11 cellular contexts compared by ENCODE assay signal in genomic region chr17:58786586-58787295, GRCh38. TPM values are rescaled to one million over a fixed set of nuclear protein-coding genes. Genes with fewer than 3 reads are reported as not detected.
DNase-seq lines count a peak whose midpoint lies in the region; ATAC-seq, FAIRE-seq and TF ChIP-seq lines count a peak whose summit lies in the region.
"Had no signal": no experiment of that assay in that cellular context is flagged by ENCODE, and none has a peak within 500 bp of the region (broad histone marks: within the 10 kb centered on the region; RNA-seq: fewer than 3 reads in every experiment).

No MANE protein-coding gene starts in this region.

- H3K9me3 ChIP-seq in endothelial cell of umbilical vein (replicated peaks; ENCODE audit: control insufficient read depth, insufficient read depth, low read length) = no peaks in the 10 kb centered on the region

- H3K79me2 ChIP-seq in endothelial cell of umbilical vein (ENCODE audit: control insufficient read depth, insufficient read depth, low read length) = no peaks in the 10 kb centered on the region

- H4K20me1 ChIP-seq in endothelial cell of umbilical vein (replicated peaks; ENCODE audit: control insufficient read depth, extremely low read depth, insufficient read depth, low read length) = no peaks in the 10 kb centered on the region

- H3K27me3 ChIP-seq in endothelial cell of umbilical vein (ENCODE audit: control insufficient read depth in 2 of 2, insufficient read depth in 2 of 2, low read length in 2 of 2) = no peaks in the 10 kb centered on the region

- no peak overlapping the region for H3K4me2 ChIP-seq in endothelial cell of umbilical vein (ENCODE audit: insufficient read depth, low read length)

- POLR2A ChIA-PET in endothelial cell of umbilical vein (lab: Charles Lee) = no interaction called here

- intact Hi-C loops in endothelial cell of umbilical vein (cut with micrococcal nuclease) = no loop called here

- H3K36me3 ChIP-seq in endothelial cell of umbilical vein (ENCODE audit: control insufficient read depth in 2 of 2, extremely low read depth in 1 of 2, insufficient read depth in 2 of 2, low read length in 2 of 2) = no peaks in the 10 kb centered on the region

- no peak overlapping the region for H3K9ac ChIP-seq in endothelial cell of umbilical vein (replicated peaks; ENCODE audit: extremely low read depth, insufficient read depth, low read length)

- H3K4me1 ChIP-seq in endothelial cell of umbilical vein (ENCODE audit: control insufficient read depth, extremely low read depth, insufficient read depth, low read length) = peaks cover 2% of the 10 kb centered on the region

- H2AFZ ChIP-seq in endothelial cell of umbilical vein (ENCODE audit: low read depth, low read length) = no peak overlapping the region

- DNase-seq in GM04504 (ENCODE audit: low read depth) (peak; percentile 48), OCI-M1 (lab: John Stamatoyannopoulos, UW) (peak; percentile 63), endothelial cell of umbilical vein (ENCODE audit: low read depth, low spot score) (peak; percentile 46), skeletal muscle cell (ENCODE audit: low read depth) (peak; percentile 57), GM19240 (ENCODE audit: insufficient read length, low spot score) (no peak)
- DNase-seq in activated CD8-positive, alpha-beta memory T cell treated with anti-CD3 and anti-CD28 coated beads for 24 hours = no peak
- DNase-seq: activated CD4-positive, alpha-beta T cell treated with anti-CD3 and anti-CD28 coated beads for 1 hour; naive thymus-derived CD4-positive, alpha-beta T cell; NCI-H748 treated with DMSO at 0.1 percent for 48 hours had no signal

- no peak for ATAC-seq in HG02610 (IDR thresholded peaks at IDR 0.05; ENCODE audit: unreplicated experiment)
- ATAC-seq: naive thymus-derived CD4-positive, alpha-beta T cell had no signal

- BruUV-seq in endothelial cell of umbilical vein (replicated peaks; lab: Mats Ljungman, UMichigan) = no TSS peak

- CTCF ChIA-PET in endothelial cell of umbilical vein (lab: Charles Lee) = interaction anchor here (1.0 kb wide), 1 partner anchor 10 kb away, joined by 3 read pairs; no protein-coding TSS in a partner anchor

- no peaks in the 10 kb centered on the region for H3K9me1 ChIP-seq in endothelial cell of umbilical vein (replicated peaks; ENCODE audit: control insufficient read depth, extremely low read depth, insufficient read depth, low read length)

- no peak for TF ChIP-seq POLR2A in endothelial cell of umbilical vein (IDR thresholded peaks at IDR 0.05; ENCODE audit: low read depth, low read length)

- peak; percentile 37 for FAIRE-seq in endothelial cell of umbilical vein (lab: Jason Lieb, UNC)
- FAIRE-seq: GM12891 had no signal

- dilution Hi-C loops in endothelial cell of umbilical vein (cut with MboI; ENCODE audit: extremely low pct_ligation_motif_present, low sequenced_read_pairs) = no loop called here

- no peak overlapping the region for H3K27ac ChIP-seq in endothelial cell of umbilical vein (ENCODE audit: insufficient read depth, low read depth, low read length)

- H3K4me3 ChIP-seq in endothelial cell of umbilical vein (replicated peaks in 1 of 3; ENCODE audit: insufficient read depth in 1 of 3, low read depth in 1 of 3, low read length in 3 of 3) = no peak overlapping the region
- H3K4me3 ChIP-seq in skeletal muscle cell (ENCODE audit: low read depth, low read length) = no peak overlapping the region

- no peak for TF ChIP-seq CTCF in endothelial cell of umbilical vein (IDR thresholded peaks at IDR 0.05; ENCODE audit: extremely low read depth in 1 of 2, insufficient read depth in 1 of 2, low read depth in 1 of 2, low read length in 2 of 2)

TF ChIP-seq in endothelial cell of umbilical vein, 7 proteins besides CTCF, POLR2A, EP300 and RAD21:
- TF ChIP-seq MAX (IDR thresholded peaks at IDR 0.05; ENCODE audit: insufficient read depth, insufficient read length) (no peak), MYC (IDR thresholded peaks at IDR 0.05; ENCODE audit: low read depth, low read length) (no peak), GATA2 (IDR thresholded peaks at IDR 0.05; ENCODE audit: insufficient read depth, insufficient read length, low read depth, low read length) (no peak), FOS (IDR thresholded peaks at IDR 0.05; ENCODE audit: borderline replicate concordance, insufficient read depth, low read length) (no peak), EZH2 (IDR thresholded peaks at IDR 0.05; ENCODE audit: borderline replicate concordance, low read depth, low read length, severe bottlenecking) (no peak), POLR2AphosphoS5 (IDR thresholded peaks at IDR 0.05; ENCODE audit: insufficient read depth, low read depth, low read length) (no peak), JUN (IDR thresholded peaks at IDR 0.05; ENCODE audit: borderline replicate concordance, insufficient read depth, insufficient read length, low read depth) (no peak)

RNA-seq across cellular contexts. Expression of gene PPM1E, which starts 31.1 kb away (rescaled TPM):
- total RNA-seq in endothelial cell of umbilical vein = not detected in 2 replicates
- polyA plus RNA-seq in endothelial cell of umbilical vein = 0.01 and 0.02 TPM in 2 replicates
- polyA plus RNA-seq in endothelial cell of umbilical vein (2011; cell fraction: cytosol; rRNA removed) = 0.01 and 0.03 TPM in 2 replicates
- 0.01 and 0.03 TPM in 2 replicates for polyA plus RNA-seq in endothelial cell of umbilical vein (2011; cell fraction: nucleus; rRNA removed)
- 0.03 and 0.05 TPM in 2 replicates for polyA plus RNA-seq in endothelial cell of umbilical vein (2012)
- 0.10 and 0.11 TPM in 2 replicates for polyA minus RNA-seq in endothelial cell of umbilical vein
- polyA minus RNA-seq in endothelial cell of umbilical vein (2011; cell fraction: cytosol; rRNA and poly(A)+ RNA removed) = not detected
- not detected in 2 replicates for polyA minus RNA-seq in endothelial cell of umbilical vein (2011; cell fraction: nucleus; rRNA and poly(A)+ RNA removed)
- polyA plus RNA-seq: naive thymus-derived CD4-positive, alpha-beta T cell had no signal

Comparison
In these comparisons a context has a peak if more than half of its experiments do, and no peak if none do; other contexts are left out.
1. DNase-seq: peak in GM04504 (single experiment), OCI-M1 (single experiment), endothelial cell of umbilical vein (single experiment) and skeletal muscle cell (single experiment); none in GM19240 (single experiment) and activated CD8-positive, alpha-beta memory T cell treated with anti-CD3 and anti-CD28 coated beads for 24 hours (single experiment).